In the genomic region with DNA sequence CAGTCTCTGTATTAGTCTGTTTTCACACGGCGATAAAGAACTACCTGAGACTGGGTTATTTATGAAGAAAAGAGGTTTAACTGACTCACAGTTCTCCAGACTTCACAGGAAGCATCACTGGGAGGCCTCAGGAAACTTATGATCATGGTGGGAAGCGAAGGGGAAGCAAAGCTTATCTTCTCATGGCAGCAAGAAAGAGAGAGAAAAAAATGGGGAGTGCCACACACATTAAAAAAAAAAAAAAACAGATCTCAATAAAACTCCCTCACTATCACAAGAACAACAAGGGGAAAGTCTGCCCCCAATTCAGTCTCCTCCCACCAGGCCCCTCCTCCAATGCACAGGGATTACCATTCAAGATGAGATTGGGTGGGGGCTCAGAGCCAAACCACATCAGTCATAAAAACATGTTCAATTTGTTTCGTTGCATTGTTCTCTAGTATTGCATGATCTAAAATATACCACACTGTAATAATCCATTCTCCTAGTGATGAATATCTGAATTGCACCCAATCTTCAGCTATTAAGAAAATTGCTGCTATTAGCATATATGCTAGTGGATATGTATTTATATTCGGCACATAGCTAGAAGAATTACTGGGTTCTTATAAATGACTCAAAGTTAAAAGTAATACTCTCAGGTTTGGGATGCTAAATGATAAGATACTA, we compare ENCODE assay signal across 34 cellular contexts.
DNase-seq lines count a peak whose midpoint lies in the region; ATAC-seq, FAIRE-seq and TF ChIP-seq lines count a peak whose summit lies in the region.
"Had no signal": no experiment of that assay in that cellular context is flagged by ENCODE, and none has a peak within 500 bp of the region (broad histone marks: within the 10 kb centered on the region; RNA-seq: fewer than 3 reads in every experiment).

No MANE protein-coding gene starts in this region.

- no peaks in the 10 kb centered on the region for H3K9me2 ChIP-seq in GM23338 (ENCODE audit: insufficient read depth)

- H3K9me3 ChIP-seq in K562 (replicated peaks; ENCODE audit: control insufficient read depth, insufficient read depth, low read depth, low read length): no peaks in the 10 kb centered on the region
- H3K9me3 ChIP-seq: BLaER1 treated with 17β-estradiol and CSF1 and Interleukin-3, amounts not matched to agents 10 nM and 100 nM; Peyer's patch; prostate gland; right lobe of liver; vagina had no signal

- no peaks in the 10 kb centered on the region for H3K4me1 ChIP-seq in GM23338 (ENCODE audit: insufficient read depth)
- peaks cover 0 to 8% of the 10 kb centered on the region in 2 experiments; a peak in 2 of 5 replicates for H3K4me1 ChIP-seq in K562 (replicated peaks in 1 of 2; ENCODE audit: control insufficient read depth in 2 of 2, insufficient read depth in 2 of 2, low read length in 2 of 2)
- H3K4me1 ChIP-seq: BLaER1 treated with 17β-estradiol and CSF1 and Interleukin-3, amounts not matched to agents 10 nM and 100 nM; Peyer's patch; prostate gland; right lobe of liver; vagina had no signal

- H3K9me1 ChIP-seq in K562 (ENCODE audit: control insufficient read depth, insufficient read depth, low read length): no peaks in the 10 kb centered on the region

- WGBS in K562 (ENCODE audit: insufficient coverage, low coverage, missing lambda C conversion rate): 19% methylated on average over 5 of the region's 5 CpGs

- H4K20me1 ChIP-seq in GM23338 (replicated peaks; ENCODE audit: insufficient read depth): no peaks in the 10 kb centered on the region
- H4K20me1 ChIP-seq in K562 (replicated peaks; ENCODE audit: control insufficient read depth, insufficient read depth, low read length): no peaks in the 10 kb centered on the region
- H4K20me1 ChIP-seq: BLaER1 treated with 17β-estradiol and CSF1 and Interleukin-3, amounts not matched to agents 10 nM and 100 nM had no signal

- no peak for TF ChIP-seq POLR2A in K562 (conservative IDR thresholded peaks at IDR 0.05)

- DNase-seq in GM23338 (ENCODE audit: low spot score): no peak
- DNase-seq in OCI-M1 (lab: John Stamatoyannopoulos, UW): peak; percentile 87
- DNase-seq in K562 (ENCODE audit: extremely low read depth in 1 of 4, low spot score in 3 of 4): peak; percentile 29 to 77 (median 39)
- no peak for DNase-seq in type B pancreatic cell (ENCODE audit: extremely low spot score, unreplicated experiment)
- no peak for DNase-seq in progenitor cell of endocrine pancreas (ENCODE audit: low spot score, unreplicated experiment)
- no peak for DNase-seq in NCI-H2081 (lab: John Stamatoyannopoulos, UW)
- no peak for DNase-seq in NCI-H2171 treated with DMSO at 0.1 percent for 48 hours (lab: John Stamatoyannopoulos, UW)
- DNase-seq: activated CD4-positive, alpha-beta T cell treated with anti-CD3 and anti-CD28 coated beads, Interleukin-2, amount 10 ng/mL, durations not matched to agents 7 days and 5 days; activated effector memory CD4-positive, alpha-beta T cell treated with anti-CD3 and anti-CD28 coated beads, Interleukin-2, amount 50 U/mL, for 16 hours; activated naive CD8-positive, alpha-beta T cell treated with anti-CD3 and anti-CD28 coated beads, Interleukin-2, amount 10 ng/mL, durations not matched to agents 7 days and 5 days; activated T-cell treated with anti-CD3 and anti-CD28 coated beads, Interleukin-2, amount 50 U/mL, for 24 hours; aorta; COR-L47; DMS53; effector CD4-positive, alpha-beta T cell; midbrain; naive thymus-derived CD4-positive, alpha-beta T cell; NCI-H1417 treated with DMSO at 0.1 percent for 48 hours; NCI-H2081 treated with DMSO at 0.1 percent for 48 hours; NCI-H226; NCI-H69; Peyer's patch; right lobe of liver; SHP77 treated with DMSO at 0.1 percent for 48 hours; stimulated activated CD8-positive, alpha-beta memory T cell treated with anti-CD3 and anti-CD28 coated beads, Interleukin-4, amount 100 ng/mL, for 48 hours had no signal

- H3K27me3 ChIP-seq in GM23338 (ENCODE audit: insufficient read depth): no peaks in the 10 kb centered on the region
- no peaks in the 10 kb centered on the region for H3K27me3 ChIP-seq in K562 (ENCODE audit: control insufficient read depth in 2 of 2, insufficient read depth in 2 of 2, low read length in 2 of 2)
- H3K27me3 ChIP-seq: BLaER1 treated with 17β-estradiol and CSF1 and Interleukin-3, amounts not matched to agents 10 nM and 100 nM; Peyer's patch; right lobe of liver; vagina had no signal

- H3K36me3 ChIP-seq in GM23338 (ENCODE audit: insufficient read depth) (no peaks in the 10 kb centered on the region), K562 (ENCODE audit: control insufficient read depth, insufficient read depth, low read length) (no peaks in the 10 kb centered on the region)
- H3K36me3 ChIP-seq: BLaER1 treated with 17β-estradiol and CSF1 and Interleukin-3, amounts not matched to agents 10 nM and 100 nM; Peyer's patch; prostate gland; right lobe of liver; vagina had no signal

- no peak for TF ChIP-seq CTCF in GM23338 (conservative IDR thresholded peaks at IDR 0.05; ENCODE audit: low read depth in 2 of 2)
- no peak for TF ChIP-seq CTCF in K562 (IDR thresholded peaks at IDR 0.05 in 2 of 3, conservative IDR thresholded peaks at IDR 0.05 in 1 of 3; ENCODE audit: insufficient read depth in 2 of 3, low read depth in 1 of 3, low read length in 3 of 3)
- peak; percentile 36 for TF ChIP-seq CTCF in type B pancreatic cell (conservative IDR thresholded peaks at IDR 0.05)
- no peak for TF ChIP-seq CTCF in progenitor cell of endocrine pancreas (IDR thresholded peaks at IDR 0.05; ENCODE audit: unreplicated experiment)

- no peak overlapping the region for H2AFZ ChIP-seq in GM23338
- H2AFZ ChIP-seq in K562 (ENCODE audit: low read depth, low read length): 0 out of 2 replicates have a peak overlapping the region, but pooled peaks have one; percentile 9

- TF ChIP-seq EP300 in K562 (IDR thresholded peaks at IDR 0.05; ENCODE audit: low read length): peak; percentile 20; the same call in 1 of the 2 replicates

- H3K79me2 ChIP-seq in GM23338 (replicated peaks; ENCODE audit: insufficient read depth) (no peaks in the 10 kb centered on the region), K562 (ENCODE audit: control insufficient read depth, insufficient read depth, low read length) (peaks cover 39% of the 10 kb centered on the region)

- intact Hi-C loops in K562 (cut with micrococcal nuclease): loop anchor here (1.0 kb wide), 1 partner anchor 37 kb away; no protein-coding TSS in a partner anchor

- no peaks in the 10 kb centered on the region for H3K27me3 Mint-ChIP-seq in GM23338 (ENCODE audit: insufficient read depth, low read depth, poor library complexity)
- H3K27me3 Mint-ChIP-seq in type B pancreatic cell: no peaks in the 10 kb centered on the region
- no peaks in the 10 kb centered on the region for H3K27me3 Mint-ChIP-seq in progenitor cell of endocrine pancreas
- H3K27me3 Mint-ChIP-seq: activated CD4-positive, alpha-beta T cell treated with anti-CD3 and anti-CD28 coated beads, Interleukin-2, amount 10 ng/mL, durations not matched to agents 7 days and 5 days; activated naive CD8-positive, alpha-beta T cell treated with anti-CD3 and anti-CD28 coated beads, Interleukin-2, amount 10 ng/mL, durations not matched to agents 7 days and 5 days; activated T-cell treated with anti-CD3 and anti-CD28 coated beads, Interleukin-2, amount 50 U/mL, for 24 hours; naive thymus-derived CD4-positive, alpha-beta T cell; stimulated activated naive CD8-positive, alpha-beta T cell treated with anti-CD3 and anti-CD28 coated beads, Interleukin-15, Interleukin-2, amounts not matched to agents 100 ng/mL and 50 ng/mL, for 24 hours had no signal

- BruUV-seq in K562 (replicated peaks; lab: Mats Ljungman, UMichigan): no TSS peak

- H3K4me1 Mint-ChIP-seq in GM23338 (no peaks in the 10 kb centered on the region), type B pancreatic cell (ENCODE audit: unreplicated experiment) (no peaks in the 10 kb centered on the region), progenitor cell of endocrine pancreas (ENCODE audit: low read depth) (no peaks in the 10 kb centered on the region)
- H3K4me1 Mint-ChIP-seq: activated CD4-positive, alpha-beta T cell treated with anti-CD3 and anti-CD28 coated beads, Interleukin-2, amount 10 ng/mL, durations not matched to agents 7 days and 5 days; activated naive CD8-positive, alpha-beta T cell treated with anti-CD3 and anti-CD28 coated beads, Interleukin-2, amount 10 ng/mL, durations not matched to agents 7 days and 5 days; naive thymus-derived CD4-positive, alpha-beta T cell; WTC11 had no signal

- H3F3A ChIP-seq in GM23338 (replicated peaks; ENCODE audit: low read depth): no peaks in the 10 kb centered on the region

- POLR2A ChIA-PET in K562 (lab: Yijun Ruan, JAX): interaction anchor here (0.6 kb wide), 1 partner anchor 651 kb away, joined by 3 read pairs; no protein-coding TSS in a partner anchor

- H3K36me3 Mint-ChIP-seq in GM23338 (ENCODE audit: low read depth) (no peaks in the 10 kb centered on the region), type B pancreatic cell (no peaks in the 10 kb centered on the region), progenitor cell of endocrine pancreas (ENCODE audit: insufficient read depth) (no peaks in the 10 kb centered on the region)
- H3K36me3 Mint-ChIP-seq: activated naive CD8-positive, alpha-beta T cell treated with anti-CD3 and anti-CD28 coated beads, Interleukin-2, amount 10 ng/mL, durations not matched to agents 7 days and 5 days; naive thymus-derived CD4-positive, alpha-beta T cell; WTC11 had no signal

- H3K27ac ChIP-seq in GM23338 (ENCODE audit: low read depth) (no peak overlapping the region), K562 (ENCODE audit: extremely low read depth, low read depth, low read length) (peak overlapping the region; percentile 33; the same call in 2 of the 3 replicates)
- H3K27ac ChIP-seq: BLaER1 treated with 17β-estradiol and CSF1 and Interleukin-3, amounts not matched to agents 10 nM and 100 nM; epithelial cell of prostate; Peyer's patch; prostate gland; right lobe of liver; vagina had no signal

- H3K9me3 Mint-ChIP-seq in GM23338 (no peaks in the 10 kb centered on the region), type B pancreatic cell (no peaks in the 10 kb centered on the region), progenitor cell of endocrine pancreas (ENCODE audit: low read depth) (no peaks in the 10 kb centered on the region)
- H3K9me3 Mint-ChIP-seq: activated CD4-positive, alpha-beta T cell treated with anti-CD3 and anti-CD28 coated beads, Interleukin-2, amount 10 ng/mL, durations not matched to agents 7 days and 5 days; activated naive CD8-positive, alpha-beta T cell treated with anti-CD3 and anti-CD28 coated beads, Interleukin-2, amount 10 ng/mL, durations not matched to agents 7 days and 5 days; stimulated activated naive CD8-positive, alpha-beta T cell treated with anti-CD3 and anti-CD28 coated beads, Interleukin-15, Interleukin-2, amounts not matched to agents 100 ng/mL and 50 ng/mL, for 24 hours; T-helper 2 cell treated with Interferon-gamma antibody and Interleukin-4, amounts not matched to agents 5 μg/mL and 100 μg/mL, for 36 hours; WTC11 had no signal

- no peak overlapping the region for H3K9ac ChIP-seq in K562 (ENCODE audit: insufficient read depth in 1 of 2, low read depth in 2 of 2, low read length in 2 of 2)
- H3K9ac ChIP-seq: BLaER1 treated with 17β-estradiol and CSF1 and Interleukin-3, amounts not matched to agents 10 nM and 100 nM had no signal

- H3K4me3 Mint-ChIP-seq in GM23338: no peak overlapping the region
- no peak overlapping the region for H3K4me3 Mint-ChIP-seq in type B pancreatic cell
- H3K4me3 Mint-ChIP-seq in progenitor cell of endocrine pancreas (ENCODE audit: low read depth): no peak overlapping the region
- H3K4me3 Mint-ChIP-seq: activated CD4-positive, alpha-beta T cell treated with anti-CD3 and anti-CD28 coated beads, Interleukin-2, amount 10 ng/mL, durations not matched to agents 7 days and 5 days; activated naive CD8-positive, alpha-beta T cell treated with anti-CD3 and anti-CD28 coated beads, Interleukin-2, amount 10 ng/mL, durations not matched to agents 7 days and 5 days; activated T-cell treated with anti-CD3 and anti-CD28 coated beads, Interleukin-2, amount 50 U/mL, for 24 hours; naive thymus-derived CD4-positive, alpha-beta T cell; stimulated activated naive CD8-positive, alpha-beta T cell treated with anti-CD3 and anti-CD28 coated beads, Interleukin-15, Interleukin-2, amounts not matched to agents 100 ng/mL and 50 ng/mL, for 24 hours; T-helper 2 cell treated with Interferon-gamma antibody and Interleukin-4, amounts not matched to agents 5 μg/mL and 100 μg/mL, for 36 hours; WTC11 had no signal

- FAIRE-seq in K562 (lab: Jason Lieb, UNC): no peak
- FAIRE-seq: bronchial epithelial cell, keratinocyte had no signal

- H3K4me3 ChIP-seq in GM23338 (no peak overlapping the region), K562 (no peak overlapping the region)
- H3K4me3 ChIP-seq: BLaER1 treated with 17β-estradiol and CSF1 and Interleukin-3, amounts not matched to agents 10 nM and 100 nM; Peyer's patch; prostate gland; right lobe of liver; vagina had no signal

- ATAC-seq in GM23338 (no peak), K562 (peak; percentile 57)
- ATAC-seq: naive thymus-derived CD4-positive, alpha-beta T cell; right lobe of liver; WTC11 had no signal

- in situ Hi-C loops in K562 (cut with MboI): no loop called here

- H3K4me2 ChIP-seq in GM23338 (no peak overlapping the region), K562 (ENCODE audit: insufficient read depth, low read length) (peak overlapping the region; percentile 23; the same call in 1 of the 2 replicates)
- H3K4me2 ChIP-seq: BLaER1 treated with 17β-estradiol and CSF1 and Interleukin-3, amounts not matched to agents 10 nM and 100 nM had no signal

- CTCF ChIA-PET in K562 (lab: Yijun Ruan, JAX; ENCODE audit: low intra/inter-chr PET ratio): no interaction called here

- H3K27ac Mint-ChIP-seq in GM23338 (0 out of 2 replicates have a peak overlapping the region, but pooled peaks have one; percentile 41), type B pancreatic cell (no peak overlapping the region), progenitor cell of endocrine pancreas (no peak overlapping the region)
- H3K27ac Mint-ChIP-seq: activated CD4-positive, alpha-beta T cell treated with anti-CD3 and anti-CD28 coated beads, Interleukin-2, amount 10 ng/mL, durations not matched to agents 7 days and 5 days; activated naive CD8-positive, alpha-beta T cell treated with anti-CD3 and anti-CD28 coated beads, Interleukin-2, amount 10 ng/mL, durations not matched to agents 7 days and 5 days; activated T-cell treated with anti-CD3 and anti-CD28 coated beads, Interleukin-2, amount 50 U/mL, for 24 hours; naive thymus-derived CD4-positive, alpha-beta T cell; stimulated activated naive CD8-positive, alpha-beta T cell treated with anti-CD3 and anti-CD28 coated beads, Interleukin-15, Interleukin-2, amounts not matched to agents 100 ng/mL and 50 ng/mL, for 24 hours; T-helper 2 cell treated with Interferon-gamma antibody and Interleukin-4, amounts not matched to agents 5 μg/mL and 100 μg/mL, for 36 hours; WTC11 had no signal

- TF ChIP-seq RAD21 in K562 (CRISPR knock-in tag; conservative IDR thresholded peaks at IDR 0.05 in 1 of 2, IDR thresholded peaks at IDR 0.05 in 1 of 2): no peak

Comparison
In these comparisons a context has a peak if more than half of its experiments do, and no peak if none do; other contexts are left out.
1. DNase-seq: peak in OCI-M1 (single experiment) and K562 (4 of 4); none in GM23338 (single experiment), type B pancreatic cell (single experiment), progenitor cell of endocrine pancreas (single experiment), NCI-H2081 (0 of 2) and NCI-H2171 treated with DMSO at 0.1 percent for 48 hours (single experiment).